ENCODE assay signal across 1 cellular context in genomic region chr19:1220452-1221037, GRCh38.
TF ChIP-seq lines count a peak whose summit lies in the region.

No MANE protein-coding gene starts in this region.

TF ChIP-seq in HEK293, 187 proteins besides CTCF, POLR2A, EP300 and RAD21 (continued from another document):
- TF ChIP-seq ZNF280C (tag by site-specific recombination; IDR thresholded peaks at IDR 0.05), result no peak
- peak; percentile 19; the same call in 1 of the 2 replicates for TF ChIP-seq BCL11B (tag by site-specific recombination; IDR thresholded peaks at IDR 0.05; ENCODE audit: low read depth)
